ENCODE assay signal across 26 cellular contexts in the genomic region with DNA sequence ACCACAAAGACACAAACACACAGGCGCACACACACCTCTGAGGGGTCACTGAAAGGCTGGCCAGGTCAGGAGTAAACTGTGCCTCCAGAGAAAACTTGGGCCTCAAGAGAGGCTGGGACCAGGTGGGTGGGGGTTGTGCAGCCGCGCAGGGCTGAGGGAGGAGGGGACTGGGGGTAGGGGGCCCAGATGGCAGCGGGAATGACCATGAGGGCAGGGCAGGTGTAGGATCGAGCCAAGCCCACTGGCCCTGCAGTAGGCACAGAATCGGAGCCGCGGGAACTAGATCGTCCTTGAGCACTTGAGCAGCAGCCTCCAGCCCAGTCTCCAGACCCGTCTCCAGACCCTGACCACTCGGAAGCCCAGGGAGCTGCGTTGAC. TPM values are rescaled to one million over a fixed set of nuclear protein-coding genes. Genes with fewer than 3 reads are reported as not detected.
DNase-seq lines count a peak whose midpoint lies in the region; ATAC-seq lines count a peak whose summit lies in the region.
"Had no signal": no experiment of that assay in that cellular context is flagged by ENCODE, and none has a peak within 500 bp of the region (broad histone marks: within the 10 kb centered on the region; RNA-seq: fewer than 3 reads in every experiment).

No MANE protein-coding gene starts in this region.

- H3K23ac ChIP-seq in mesendoderm (ENCODE audit: low read length) = peak overlapping the region; percentile 45

- H3K27me3 ChIP-seq in mesendoderm (ENCODE audit: insufficient read depth, low read length, poor library complexity) = peaks cover 5% of the 10 kb centered on the region
- H3K27me3 ChIP-seq: adrenal gland, body of pancreas, Peyer's patch had no signal

- peaks cover 18% of the 10 kb centered on the region for H3K9me3 Mint-ChIP-seq in activated T-cell treated with anti-CD3 and anti-CD28 coated beads, Interleukin-2, amount 50 U/mL, for 24 hours
- H3K9me3 Mint-ChIP-seq in stimulated activated effector memory CD8-positive, alpha-beta T cell treated with anti-CD3 and anti-CD28 coated beads, Interleukin-12 subunit alpha, Interleukin-12 subunit beta, amount 100 ng/mL, for 72 hours = peaks cover 2% of the 10 kb centered on the region
- peaks cover 0 to 6% (median 0%) of the 10 kb centered on the region in 9 donors for H3K9me3 Mint-ChIP-seq in naive thymus-derived CD8-positive, alpha-beta T cell
- H3K9me3 Mint-ChIP-seq: CD4-positive, alpha-beta T cell had no signal

- H2BK120ac ChIP-seq in mesendoderm (ENCODE audit: low read depth, low read length) = no peak overlapping the region

- no CpG with 5 or more reads among the region's 12 CpGs for WGBS in mesendoderm (ENCODE audit: extremely low coverage, insufficient coverage, low lambda C conversion rate)

- no peak overlapping the region for H4K5ac ChIP-seq in mesendoderm (ENCODE audit: low read length)

- H3K27me3 Mint-ChIP-seq in activated T-cell treated with anti-CD3 and anti-CD28 coated beads, Interleukin-2, amount 50 U/mL, for 24 hours = no peaks in the 10 kb centered on the region
- H3K27me3 Mint-ChIP-seq in naive thymus-derived CD8-positive, alpha-beta T cell = no peaks in the 10 kb centered on the region
- H3K27me3 Mint-ChIP-seq: CD4-positive, alpha-beta T cell had no signal

- H3K9ac ChIP-seq in mesendoderm (ENCODE audit: low read length) = no peak overlapping the region

- H3K4ac ChIP-seq in mesendoderm (ENCODE audit: low read depth, low read length) = no peak overlapping the region

- peaks cover 68% of the 10 kb centered on the region for H3K36me3 Mint-ChIP-seq in activated T-cell treated with anti-CD3 and anti-CD28 coated beads, Interleukin-2, amount 50 U/mL, for 24 hours (ENCODE audit: low read depth)
- H3K36me3 Mint-ChIP-seq in stimulated activated effector memory CD8-positive, alpha-beta T cell treated with anti-CD3 and anti-CD28 coated beads, Interleukin-12 subunit alpha, Interleukin-12 subunit beta, amount 100 ng/mL, for 72 hours = peaks cover 18% of the 10 kb centered on the region
- peaks cover 19 to 39% (median 25%) of the 10 kb centered on the region in 3 donors for H3K36me3 Mint-ChIP-seq in naive thymus-derived CD8-positive, alpha-beta T cell

- H3K4me1 Mint-ChIP-seq in activated T-cell treated with anti-CD3 and anti-CD28 coated beads, Interleukin-2, amount 50 U/mL, for 24 hours (ENCODE audit: low read depth) = peaks cover 3% of the 10 kb centered on the region
- peaks cover 13% of the 10 kb centered on the region for H3K4me1 Mint-ChIP-seq in stimulated activated effector memory CD8-positive, alpha-beta T cell treated with anti-CD3 and anti-CD28 coated beads, Interleukin-12 subunit alpha, Interleukin-12 subunit beta, amount 100 ng/mL, for 72 hours
- H3K4me1 Mint-ChIP-seq in naive thymus-derived CD8-positive, alpha-beta T cell = peaks cover 0 to 16% (median 8%) of the 10 kb centered on the region in 4 donors

- H3K18ac ChIP-seq in mesendoderm (ENCODE audit: low read length) = no peak overlapping the region

- no peak overlapping the region for H3K4me3 ChIP-seq in mesendoderm (ENCODE audit: low read length)
- H3K4me3 ChIP-seq: A549, adrenal gland, body of pancreas, Peyer's patch, psoas muscle, tibial artery had no signal

- no peak overlapping the region for H3K27ac ChIP-seq in mesendoderm (ENCODE audit: low read depth, low read length)
- H3K27ac ChIP-seq: A549, adrenal gland, body of pancreas, epithelial cell of prostate, neutrophil, Peyer's patch, psoas muscle, tibial artery had no signal

- no peak overlapping the region for H3K27ac Mint-ChIP-seq in activated T-cell treated with anti-CD3 and anti-CD28 coated beads, Interleukin-2, amount 50 U/mL, for 24 hours
- peak overlapping the region; percentile 74 for H3K27ac Mint-ChIP-seq in stimulated activated effector memory CD8-positive, alpha-beta T cell treated with anti-CD3 and anti-CD28 coated beads, Interleukin-12 subunit alpha, Interleukin-12 subunit beta, amount 100 ng/mL, for 72 hours
- peak overlapping the region in 1 of 10 donors; percentile 40 for H3K27ac Mint-ChIP-seq in naive thymus-derived CD8-positive, alpha-beta T cell
- H3K27ac Mint-ChIP-seq: CD4-positive, alpha-beta T cell had no signal

- DNase-seq in activated T-cell treated with anti-CD3 and anti-CD28 coated beads, Interleukin-2, amount 50 U/mL, for 24 hours = peak; percentile 14
- DNase-seq in activated T-cell treated with anti-CD3 and anti-CD28 coated beads, Interleukin-2, amount 50 U/mL, for 1 hour = no peak
- peak; percentile 42 for DNase-seq in activated CD8-positive, alpha-beta memory T cell treated with anti-CD3 and anti-CD28 coated beads, Interleukin-2, amount 50 U/mL, for 48 hours
- DNase-seq in mesendoderm = no peak
- DNase-seq in stimulated activated effector memory CD8-positive, alpha-beta T cell treated with anti-CD3 and anti-CD28 coated beads, Interleukin-12 subunit alpha, Interleukin-12 subunit beta, amount 100 ng/mL, for 72 hours (ENCODE audit: low spot score in 2 of 2) = no peak
- DNase-seq in HUDEP-2 (lab: John Stamatoyannopoulos, UW; ENCODE audit: unreplicated experiment in 76 of 76) = no peak
- DNase-seq in naive thymus-derived CD8-positive, alpha-beta T cell = no peak
- DNase-seq: activated CD4-positive, alpha-beta T cell treated with anti-CD3 and anti-CD28 coated beads, Interleukin-2, amount 50 U/mL, for 1 hour; activated naive CD4-positive, alpha-beta T cell; activated T-cell treated with anti-CD3 and anti-CD28 coated beads for 4 hours; AML-193; body of pancreas; CD4-positive, alpha-beta T cell; glutamatergic neuron; NCI-H1092 treated with DMSO at 0.1 percent for 48 hours; NCI-H187 treated with DMSO at 0.1 percent for 48 hours; NCI-H526 treated with DMSO at 0.1 percent for 48 hours; Peyer's patch; psoas muscle; SIG-M5; tibial artery had no signal

- H2BK15ac ChIP-seq in mesendoderm (replicated peaks; ENCODE audit: low read depth) = no peak overlapping the region

- no peak overlapping the region for H2AK5ac ChIP-seq in mesendoderm (ENCODE audit: low read length)

- H3K4me3 Mint-ChIP-seq in activated T-cell treated with anti-CD3 and anti-CD28 coated beads, Interleukin-2, amount 50 U/mL, for 24 hours = no peak overlapping the region
- no peak overlapping the region for H3K4me3 Mint-ChIP-seq in stimulated activated effector memory CD8-positive, alpha-beta T cell treated with anti-CD3 and anti-CD28 coated beads, Interleukin-12 subunit alpha, Interleukin-12 subunit beta, amount 100 ng/mL, for 72 hours
- H3K4me3 Mint-ChIP-seq in naive thymus-derived CD8-positive, alpha-beta T cell = peak overlapping the region in 2 of 10 donors; percentile 1 to 21
- H3K4me3 Mint-ChIP-seq: CD4-positive, alpha-beta T cell had no signal

- no peaks in the 10 kb centered on the region for H3K79me1 ChIP-seq in mesendoderm (ENCODE audit: low read length)

- no peak overlapping the region for H3K56ac ChIP-seq in mesendoderm (ENCODE audit: low read length)

- POLR2A ChIA-PET in naive thymus-derived CD8-positive, alpha-beta T cell (lab: Charles Lee) = interaction anchor here (1.4 to 1.5 kb wide), 2 partner anchors 40 to 45 kb away, joined by 4 to 5 read pairs; no protein-coding TSS in a partner anchor

- H3K79me2 ChIP-seq in mesendoderm (ENCODE audit: control insufficient read depth, insufficient read depth, low read length) = no peaks in the 10 kb centered on the region

- ATAC-seq in stimulated activated effector memory CD8-positive, alpha-beta T cell treated with anti-CD3 and anti-CD28 coated beads, Interleukin-12 subunit alpha, Interleukin-12 subunit beta, amount 100 ng/mL, for 72 hours = no peak
- no peak for ATAC-seq in naive thymus-derived CD8-positive, alpha-beta T cell
- ATAC-seq in HG02840 (IDR thresholded peaks at IDR 0.05; ENCODE audit: low FRiP score, unreplicated experiment) = no peak
- ATAC-seq: body of pancreas had no signal

- no peaks in the 10 kb centered on the region for H3K36me3 ChIP-seq in mesendoderm (ENCODE audit: control insufficient read depth, insufficient read depth, low read length)
- H3K36me3 ChIP-seq: adrenal gland had no signal

- no peak overlapping the region for H4K8ac ChIP-seq in mesendoderm (ENCODE audit: low read depth, low read length)

- no peaks in the 10 kb centered on the region for H3K4me1 ChIP-seq in mesendoderm (ENCODE audit: control insufficient read depth, low read depth, low read length)
- H3K4me1 ChIP-seq: A549, adrenal gland, body of pancreas, psoas muscle had no signal

- H2BK5ac ChIP-seq in mesendoderm (ENCODE audit: low read length) = no peak overlapping the region

- H3K4me2 ChIP-seq in mesendoderm (ENCODE audit: low read length) = no peak overlapping the region
- H3K4me2 ChIP-seq: A549 had no signal

RNA-seq across cellular contexts. Expression of gene ANKMY1, which starts 36.8 kb away (rescaled TPM):
- polyA plus RNA-seq in mesendoderm (2013, experiment 1 of 2) = 2.1 TPM
- 1.9 TPM for polyA plus RNA-seq in mesendoderm (2013, experiment 2 of 2)
- 10 to 100 TPM; 69.1 to 69.7 TPM for total RNA-seq in naive thymus-derived CD8-positive, alpha-beta T cell
- polyA plus RNA-seq in naive thymus-derived CD8-positive, alpha-beta T cell = 10 to 100 TPM in 2 of 3 donors, 1 to 10 TPM in 1; 9.1 to 16.8 (median 10.3) TPM

RNA-seq across cellular contexts. Expression of gene DUSP28, which starts 39.2 kb away (rescaled TPM):
- 1.6 TPM for polyA plus RNA-seq in mesendoderm (2013, experiment 1 of 2)
- polyA plus RNA-seq in mesendoderm (2013, experiment 2 of 2) = 1.6 TPM
- 10 to 100 TPM; 23.2 to 24.0 TPM for total RNA-seq in naive thymus-derived CD8-positive, alpha-beta T cell
- polyA plus RNA-seq in naive thymus-derived CD8-positive, alpha-beta T cell = 10 to 100 TPM; 18.8 to 23.9 (median 22.9) TPM

RNA-seq across cellular contexts. Expression of gene RNPEPL1, which starts 47.3 kb away (rescaled TPM):
- 5.8 TPM for polyA plus RNA-seq in mesendoderm (2013, experiment 1 of 2)
- 5.3 TPM for polyA plus RNA-seq in mesendoderm (2013, experiment 2 of 2)
- 100 to 1,000 TPM; 121 to 123 TPM for total RNA-seq in naive thymus-derived CD8-positive, alpha-beta T cell
- polyA plus RNA-seq in naive thymus-derived CD8-positive, alpha-beta T cell = 10 to 100 TPM; 17.8 to 67.0 (median 39.8) TPM

Comparison
In these comparisons a context has a peak if more than half of its experiments do, and no peak if none do; other contexts are left out.
1. DNase-seq: peak in activated T-cell treated with anti-CD3 and anti-CD28 coated beads, Interleukin-2, amount 50 U/mL, for 24 hours (single experiment) and activated CD8-positive, alpha-beta memory T cell treated with anti-CD3 and anti-CD28 coated beads, Interleukin-2, amount 50 U/mL, for 48 hours (single experiment); none in activated T-cell treated with anti-CD3 and anti-CD28 coated beads, Interleukin-2, amount 50 U/mL, for 1 hour (single experiment), mesendoderm (single experiment), stimulated activated effector memory CD8-positive, alpha-beta T cell treated with anti-CD3 and anti-CD28 coated beads, Interleukin-12 subunit alpha, Interleukin-12 subunit beta, amount 100 ng/mL, for 72 hours (0 of 2), HUDEP-2 (0 of 76) and naive thymus-derived CD8-positive, alpha-beta T cell (0 of 10).